In genomic region chr20:18137412-18138265, GRCh38 we compare ENCODE assay signal across 8 cellular contexts. TPM values are rescaled to one million over a fixed set of nuclear protein-coding genes. Genes with fewer than 3 reads are reported as not detected.
DNase-seq lines count a peak whose midpoint lies in the region; ATAC-seq and TF ChIP-seq lines count a peak whose summit lies in the region.

KAT14 (plus strand) TSS chr20:18137863; CDS start chr20:18142661, 4,798 bp downstream.
PET117 (plus strand) TSS chr20:18137863; CDS start chr20:18137956, 93 bp downstream.

- peak; percentile 64 for DNase-seq in DMS114 treated with DMSO at 0.1 percent for 48 hours (lab: John Stamatoyannopoulos, UW; ENCODE audit: unreplicated experiment)
- peak; percentile 94 for DNase-seq in OCI-M1 (lab: John Stamatoyannopoulos, UW)
- peak; percentile 89 for DNase-seq in activated T-cell treated with anti-CD3 and anti-CD28 coated beads for 48 hours (ENCODE audit: low read depth)
- peak; percentile 95 to 96 for DNase-seq in erythroblast (lab: John Stamatoyannopoulos, UW)
- DNase-seq in stimulated activated CD8-positive, alpha-beta memory T cell treated with anti-CD3 and anti-CD28 coated beads, Interleukin-4, amount 100 ng/mL, for 4 hours (ENCODE audit: low read depth in 2 of 2, low spot score in 1 of 2), result peak; percentile 81

- H3K27ac ChIP-seq in HUES64 (ENCODE audit: low read depth, low read length), result peak within 1 kb of the TSS; percentile 90
- H3K27ac ChIP-seq in mucosa of rectum (ENCODE audit: low read depth in 2 of 2, low read length in 2 of 2), result peak within 1 kb of the TSS; percentile 92 to 93

- H3K36me3 ChIP-seq in HUES64 (ENCODE audit: insufficient read depth, low read length) (peaks cover 9% of the 10 kb centered on the region), mucosa of rectum (ENCODE audit: control insufficient read depth in 2 of 2, insufficient read depth in 2 of 2, low read length in 2 of 2) (peaks cover 7 to 8% of the 10 kb centered on the region in 2 donors)

- under 1% methylated on average over 87 of the region's 87 CpGs for WGBS in HUES64

- H3K4me1 ChIP-seq in HUES64 (ENCODE audit: insufficient read depth, low read length) (peaks cover 14% of the 10 kb centered on the region; the same call in 1 of the 2 replicates), mucosa of rectum (ENCODE audit: control insufficient read depth in 2 of 2, insufficient read depth in 2 of 2, low read length in 2 of 2) (peaks cover 22 to 26% of the 10 kb centered on the region in 2 donors)

- H3K9ac ChIP-seq in HUES64 (ENCODE audit: low read depth, low read length), result peak within 1 kb of the TSS; percentile 96
- peak within 1 kb of the TSS; percentile 94 for H3K9ac ChIP-seq in mucosa of rectum (ENCODE audit: low read depth in 1 of 2, low read length in 2 of 2)

- H3K4me3 ChIP-seq in HUES64 (ENCODE audit: low read length), result peak within 1 kb of the TSS; percentile 99
- H3K4me3 ChIP-seq in mucosa of rectum (ENCODE audit: low read length in 2 of 2), result peak within 1 kb of the TSS; percentile 96

- peak; percentile 87 for TF ChIP-seq POLR2A in erythroblast (IDR thresholded peaks at IDR 0.05; ENCODE audit: low read length)

- H3K9me3 ChIP-seq in HUES64 (ENCODE audit: insufficient read depth, low read depth, low read length) (no peaks in the 10 kb centered on the region), mucosa of rectum (ENCODE audit: control insufficient read depth in 2 of 2, low read length in 2 of 2) (no peaks in the 10 kb centered on the region)

- ATAC-seq in GM21515 (IDR thresholded peaks at IDR 0.05; ENCODE audit: unreplicated experiment), result peak; percentile 89

- H3K27me3 ChIP-seq in HUES64 (ENCODE audit: insufficient read depth, low read length) (peaks cover 6% of the 10 kb centered on the region), mucosa of rectum (ENCODE audit: control insufficient read depth in 2 of 2, insufficient read depth in 2 of 2, low read length in 2 of 2) (no peaks in the 10 kb centered on the region)

RNA-seq across cellular contexts. Expression of gene KAT14, which starts in this region (rescaled TPM):
- 24.6 TPM for polyA plus RNA-seq in HUES64 (2013, experiment 1 of 2)
- polyA plus RNA-seq in HUES64 (2013, experiment 2 of 2), result 22.5 TPM

RNA-seq across cellular contexts. Expression of gene PET117, which starts in this region (rescaled TPM):
- polyA plus RNA-seq in HUES64 (2013, experiment 1 of 2), result 17.0 TPM
- 19.1 TPM for polyA plus RNA-seq in HUES64 (2013, experiment 2 of 2)

Comparison
In these comparisons a context has a peak if more than half of its experiments do, and no peak if none do; other contexts are left out.
1. Peak in every context shown above with its lines: DNase-seq, ATAC-seq, H3K4me3 ChIP-seq and H3K27ac ChIP-seq.